In genomic region chr3:144677118-144677517, GRCh38 we compare ENCODE assay signal across 17 cellular contexts.
DNase-seq lines count a peak whose midpoint lies in the region; ATAC-seq and FAIRE-seq lines count a peak whose summit lies in the region.
"Had no signal": no experiment of that assay in that cellular context is flagged by ENCODE, and none has a peak within 500 bp of the region (broad histone marks: within the 10 kb centered on the region; RNA-seq: fewer than 3 reads in every experiment).

No MANE protein-coding gene starts in this region.

- ATAC-seq in GM18502 (IDR thresholded peaks at IDR 0.05; ENCODE audit: poor library complexity, unreplicated experiment): no peak
- ATAC-seq: activated T-cell treated with anti-CD3 and anti-CD28 coated beads, Interleukin-2, amount 50 U/mL, for 4 hours; right lobe of liver had no signal

- FAIRE-seq in urothelium cell line (lab: Jason Lieb, UNC): no peak
- FAIRE-seq: islet of Langerhans had no signal

- peak; percentile 39 for DNase-seq in HCEC 1CT
- peak; percentile 33 for DNase-seq in astrocyte of the hippocampus (ENCODE audit: low read depth, low spot score)
- DNase-seq in glomerular visceral epithelial cell (ENCODE audit: extremely low spot score): peak; percentile 35
- peak; percentile 31 for DNase-seq in urothelium cell line (ENCODE audit: low spot score)
- no peak for DNase-seq in central memory CD4-positive, alpha-beta T cell
- DNase-seq in activated CD4-positive, alpha-beta T cell treated with anti-CD3 and anti-CD28 coated beads, Interleukin-2, amount 50 U/mL, for 1 hour: no peak
- DNase-seq: activated CD4-positive, alpha-beta memory T cell treated with anti-CD3 and anti-CD28 coated beads, Interleukin-2, amount 10 ng/mL, durations not matched to agents 7 days and 5 days; activated naive CD8-positive, alpha-beta T cell treated with anti-CD3 and anti-CD28 coated beads for 36 hours; activated T-cell treated with anti-CD3 and anti-CD28 coated beads, Interleukin-2, amount 50 U/mL, for 4 hours; cerebellar nuclear complex; DMS153; KG1; mesenchymal stem cell; right lobe of liver; stimulated activated CD4-positive, alpha-beta T cell treated with anti-CD3 and anti-CD28 coated beads, Interleukin-2, amount 100 ng/mL, for 48 hours had no signal

Comparison
In these comparisons a context has a peak if more than half of its experiments do, and no peak if none do; other contexts are left out.
1. DNase-seq: peak in HCEC 1CT (single experiment), astrocyte of the hippocampus (single experiment), glomerular visceral epithelial cell (single experiment) and urothelium cell line (single experiment); none in central memory CD4-positive, alpha-beta T cell (single experiment) and activated CD4-positive, alpha-beta T cell treated with anti-CD3 and anti-CD28 coated beads, Interleukin-2, amount 50 U/mL, for 1 hour (single experiment).